Comparison of ENCODE assay signal across 9 cellular contexts in the genomic region with DNA sequence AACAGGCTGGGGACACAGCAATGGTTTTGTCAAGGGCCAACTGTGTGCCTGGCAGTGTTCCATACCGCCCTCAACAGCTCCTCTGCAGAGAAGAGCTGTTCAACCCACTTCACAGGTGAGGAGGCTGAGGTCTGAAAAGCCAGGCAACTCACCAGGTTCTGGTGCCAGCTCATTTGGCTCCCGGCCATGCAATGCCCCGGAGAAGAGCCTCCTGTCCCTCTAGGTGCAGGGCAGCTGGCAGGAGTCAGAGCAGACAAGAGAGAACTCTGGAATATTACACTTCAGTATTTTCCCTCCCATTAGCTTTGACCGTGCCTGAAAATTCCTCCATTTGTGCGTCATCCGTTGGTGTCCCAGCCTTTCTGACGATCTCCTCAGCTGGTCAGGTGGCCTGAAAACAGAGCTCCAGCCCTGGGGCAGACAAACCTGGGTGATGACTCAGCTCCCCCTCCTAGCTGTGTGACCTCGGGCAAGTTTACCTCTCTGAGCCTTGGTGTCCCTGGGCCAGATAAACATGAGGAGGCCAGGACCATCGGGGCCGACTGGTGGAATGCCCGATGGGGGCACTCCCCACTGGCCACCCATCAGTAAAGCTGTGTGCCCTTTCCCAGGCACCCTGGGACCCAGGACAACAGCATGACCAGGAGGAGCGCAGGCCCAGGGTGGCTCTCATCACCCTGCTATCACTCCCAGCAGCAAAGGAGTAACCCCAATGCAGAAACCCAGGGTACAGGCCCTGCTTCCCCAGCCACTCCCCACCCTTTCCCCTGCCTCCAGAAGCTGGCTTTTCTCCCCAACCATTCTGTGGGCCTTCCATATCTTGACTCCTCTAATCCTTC. TPM values are rescaled to one million over a fixed set of nuclear protein-coding genes. Genes with fewer than 3 reads are reported as not detected.
DNase-seq lines count a peak whose midpoint lies in the region; ATAC-seq, FAIRE-seq and TF ChIP-seq lines count a peak whose summit lies in the region.
"Had no signal": no experiment of that assay in that cellular context is flagged by ENCODE, and none has a peak within 500 bp of the region (broad histone marks: within the 10 kb centered on the region; RNA-seq: fewer than 3 reads in every experiment).

No MANE protein-coding gene starts in this region.

- H3K4me3 ChIP-seq in right atrium auricular region (peak overlapping the region in 1 of 2 donors; percentile 70), small intestine (ENCODE audit: low read depth in 1 of 2, low read length in 2 of 2) (no peak overlapping the region)

- ATAC-seq in activated naive CD4-positive, alpha-beta T cell treated with anti-CD3 and anti-CD28 coated beads, Interleukin-2, amount 50 U/mL, for 72 hours: no peak

- H3K36me3 ChIP-seq in right atrium auricular region (no peaks in the 10 kb centered on the region), small intestine (ENCODE audit: control insufficient read depth in 2 of 2, insufficient read depth in 2 of 2, low read length in 2 of 2) (no peaks in the 10 kb centered on the region)

- no peak for FAIRE-seq in small intestine (lab: Jason Lieb, UNC)

- no peak for TF ChIP-seq CTCF in right atrium auricular region (IDR thresholded peaks at IDR 0.05)

- H3K36me3 Mint-ChIP-seq in activated naive CD4-positive, alpha-beta T cell treated with anti-CD3 and anti-CD28 coated beads, Interleukin-2, amount 50 U/mL, for 72 hours: peaks cover 9 to 24% of the 10 kb centered on the region in 2 donors

- H3K9me3 ChIP-seq in right atrium auricular region: no peaks in the 10 kb centered on the region
- no peaks in the 10 kb centered on the region for H3K9me3 ChIP-seq in small intestine (ENCODE audit: control insufficient read depth, low read depth)

- H3K27me3 ChIP-seq in right atrium auricular region (no peaks in the 10 kb centered on the region), small intestine (ENCODE audit: control insufficient read depth in 2 of 2, insufficient read depth in 2 of 2, low read length in 2 of 2) (no peaks in the 10 kb centered on the region)

- DNase-seq in A172 (ENCODE audit: low spot score) (peak; percentile 88), HK-2 (ENCODE audit: unreplicated experiment) (peak; percentile 81), right atrium auricular region (ENCODE audit: low spot score) (peak; percentile 88), small intestine (peak; percentile 80), globus pallidus (ENCODE audit: low spot score) (no peak), NAMALWA (ENCODE audit: low spot score) (no peak), NCI-H2107 (lab: John Stamatoyannopoulos, UW) (no peak)
- DNase-seq in activated naive CD4-positive, alpha-beta T cell treated with anti-CD3 and anti-CD28 coated beads, Interleukin-2, amount 50 U/mL, for 72 hours (ENCODE audit: low spot score in 2 of 2): no peak

- H3K27ac ChIP-seq in right atrium auricular region (peak overlapping the region; percentile 96 to 98), small intestine (ENCODE audit: low read depth in 1 of 2, low read length in 1 of 2) (peak overlapping the region; percentile 84 to 86)

- H3K27ac Mint-ChIP-seq in activated naive CD4-positive, alpha-beta T cell treated with anti-CD3 and anti-CD28 coated beads, Interleukin-2, amount 50 U/mL, for 72 hours: peak overlapping the region; percentile 98 to 99

- H3K4me1 ChIP-seq in right atrium auricular region (peaks cover 0 to 50% of the 10 kb centered on the region in 2 donors), small intestine (ENCODE audit: control insufficient read depth in 2 of 2, insufficient read depth in 1 of 2, low read depth in 1 of 2, low read length in 1 of 2) (peaks cover 9 to 12% of the 10 kb centered on the region in 2 donors)

- H3K9me3 Mint-ChIP-seq in activated naive CD4-positive, alpha-beta T cell treated with anti-CD3 and anti-CD28 coated beads, Interleukin-2, amount 50 U/mL, for 72 hours: no peaks in the 10 kb centered on the region

- 15 to 48% (median 24%) methylated on average over 12 of the region's 12 CpGs for WGBS in small intestine, 3 donors

RNA-seq across cellular contexts. Expression of a gene that starts 9.6 kb away (rescaled TPM):
- total RNA-seq in A172 (2014; rRNA removed; shearing (Covaris generic)): 2.1 and 7.7 TPM in 2 replicates
- total RNA-seq in activated naive CD4-positive, alpha-beta T cell treated with anti-CD3 and anti-CD28 coated beads, Interleukin-2, amount 50 U/mL, for 72 hours: 10 to 100 TPM; 13.8 to 14.5 TPM
- total RNA-seq in right atrium auricular region: 1 to 10 TPM; 1.6 to 2.2 TPM
- polyA plus RNA-seq in small intestine: 1 to 10 TPM; 2.4 to 3.6 (median 2.6) TPM

RNA-seq across cellular contexts. Expression of a gene that starts 14.6 kb away (rescaled TPM):
- total RNA-seq in A172 (2014; rRNA removed; shearing (Covaris generic)): not detected in 2 replicates
- total RNA-seq in activated naive CD4-positive, alpha-beta T cell treated with anti-CD3 and anti-CD28 coated beads, Interleukin-2, amount 50 U/mL, for 72 hours: 10 to 100 TPM in 1 of 2 donors, 1 to 10 TPM in 1; 5.2 to 28.1 TPM
- not detected for total RNA-seq in right atrium auricular region
- polyA plus RNA-seq in small intestine: under 1 TPM in 1 of 3 donors, not detected in 2; 0.09 TPM
- total RNA-seq: pulmonary artery endothelial cell had no signal

RNA-seq across cellular contexts. Expression of a gene that starts 46.4 kb away (rescaled TPM):
- 51.7 and 60.2 TPM in 2 replicates for total RNA-seq in A172 (2014; rRNA removed; shearing (Covaris generic))
- 100 to 1,000 TPM; 655 to 769 TPM for total RNA-seq in activated naive CD4-positive, alpha-beta T cell treated with anti-CD3 and anti-CD28 coated beads, Interleukin-2, amount 50 U/mL, for 72 hours
- total RNA-seq in right atrium auricular region: 10 to 100 TPM in 1 of 2 donors, 1 to 10 TPM in 1; 2.9 to 10.3 TPM
- polyA plus RNA-seq in small intestine: 10 to 100 TPM; 12.1 to 41.1 (median 29.3) TPM

RNA-seq across cellular contexts. Expression of a gene that starts 48.0 kb away (rescaled TPM):
- 0.02 TPM in 1 of 2 replicates, not detected in the other for total RNA-seq in A172 (2014; rRNA removed; shearing (Covaris generic))
- 100 to 1,000 TPM; 170 to 253 TPM for total RNA-seq in activated naive CD4-positive, alpha-beta T cell treated with anti-CD3 and anti-CD28 coated beads, Interleukin-2, amount 50 U/mL, for 72 hours
- 1 to 10 TPM in 1 of 2 donors, under 1 TPM in 1; 0.94 to 1.0 TPM for total RNA-seq in right atrium auricular region
- polyA plus RNA-seq in small intestine: 1 to 10 TPM; 1.0 to 1.6 (median 1.6) TPM

Comparison
In these comparisons a context has a peak if more than half of its experiments do, and no peak if none do; other contexts are left out.
1. DNase-seq: peak in A172 (single experiment), HK-2 (single experiment), right atrium auricular region (single experiment) and small intestine (single experiment); none in activated naive CD4-positive, alpha-beta T cell treated with anti-CD3 and anti-CD28 coated beads, Interleukin-2, amount 50 U/mL, for 72 hours (0 of 2), globus pallidus (single experiment), NAMALWA (single experiment) and NCI-H2107 (single experiment).
2. RNA of a gene that starts 46.4 kb away (total RNA-seq): 655 to 769 TPM in activated naive CD4-positive, alpha-beta T cell treated with anti-CD3 and anti-CD28 coated beads, Interleukin-2, amount 50 U/mL, for 72 hours; 51.7 to 60.2 TPM in A172 and 2.9 to 10.3 TPM in right atrium auricular region; every median in the first group is over 10 times any median in the second.